ENCODE assay signal across 17 cellular contexts in the genomic region with DNA sequence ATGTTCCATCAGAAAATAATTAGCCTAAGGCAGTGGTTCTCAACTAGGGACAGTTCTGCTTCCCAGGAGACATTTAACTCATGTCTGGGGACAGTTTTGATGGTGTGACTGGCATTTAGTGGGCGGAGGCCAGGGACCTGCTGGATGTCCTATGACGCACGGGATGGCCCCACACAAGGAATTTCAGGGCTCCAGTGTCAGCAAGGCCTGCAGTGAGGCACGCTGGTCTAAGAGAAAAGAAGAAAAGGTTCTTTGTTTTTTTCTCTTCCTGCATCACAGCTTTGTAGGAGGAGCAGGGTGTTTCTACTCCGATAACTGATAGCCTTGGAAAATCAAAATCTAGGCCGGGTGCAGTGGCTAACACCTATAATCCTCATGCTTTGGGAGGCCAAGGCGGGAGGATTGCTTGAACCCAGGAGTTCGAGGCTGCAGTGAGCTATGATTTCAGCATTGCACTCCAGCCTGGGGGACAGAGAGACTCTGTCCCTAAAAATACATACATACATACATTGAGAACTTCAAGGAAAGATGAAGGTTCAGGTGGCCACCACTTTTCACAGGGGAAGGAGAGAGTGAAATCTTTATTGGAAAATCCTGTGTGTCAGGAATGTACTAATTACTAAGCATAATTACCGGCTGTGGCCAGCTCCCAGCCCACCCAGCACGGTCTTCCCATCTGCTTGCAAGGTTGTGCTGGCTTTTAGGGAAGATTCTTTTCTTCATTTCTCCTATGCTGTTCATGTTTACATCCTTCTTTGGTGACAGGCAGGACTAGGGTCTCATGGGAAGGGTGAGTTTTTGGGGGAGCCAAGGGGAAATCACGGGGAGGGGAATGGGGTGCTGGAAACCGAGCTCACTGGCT.
A peak's percentile ranks its signal among the peaks of the same experiment; 100 is the strongest.
DNase-seq lines count a peak whose midpoint lies in the region; ATAC-seq and TF ChIP-seq lines count a peak whose summit lies in the region.
"Had no signal": no experiment of that assay in that cellular context is flagged by ENCODE, and none has a peak within 500 bp of the region (broad histone marks: within the 10 kb centered on the region; RNA-seq: fewer than 3 reads in every experiment).

No MANE protein-coding gene starts in this region.

- no peaks in the 10 kb centered on the region for H3K36me3 ChIP-seq in psoas muscle (ENCODE audit: insufficient read depth in 1 of 2, low read depth in 1 of 2)
- H3K36me3 ChIP-seq: Peyer's patch had no signal

- intact Hi-C loops in psoas muscle (cut with DNase I) = no loop called here

- DNase-seq in ELF-1 (ENCODE audit: low read depth, low spot score) = peak; percentile 30
- peak; percentile 15 for DNase-seq in astrocyte of the hippocampus (ENCODE audit: low read depth, low spot score)
- DNase-seq in kidney tubule cell (ENCODE audit: low spot score) = peak; percentile 36
- DNase-seq in psoas muscle = no peak
- DNase-seq in NCI-H446 treated with DMSO at 0.1 percent for 48 hours (lab: John Stamatoyannopoulos, UW) = no peak
- DNase-seq in activated naive CD8-positive, alpha-beta T cell treated with anti-CD3 and anti-CD28 coated beads, Interleukin-2, amount 50 U/mL, for 24 hours = no peak
- DNase-seq in foreskin keratinocyte = no peak
- DNase-seq: Caco-2, NCI-H1694 treated with DMSO at 0.1 percent for 48 hours, NCI-H510A, Peyer's patch, SHP77 had no signal

- no peaks in the 10 kb centered on the region for H3K4me1 Mint-ChIP-seq in activated naive CD8-positive, alpha-beta T cell treated with anti-CD3 and anti-CD28 coated beads, Interleukin-2, amount 50 U/mL, for 24 hours
- H3K4me1 Mint-ChIP-seq: CD14-positive monocyte had no signal

- TF ChIP-seq CTCF in psoas muscle (IDR thresholded peaks at IDR 0.05) = no peak
- no peak for TF ChIP-seq CTCF in foreskin keratinocyte (conservative IDR thresholded peaks at IDR 0.05)

- WGBS in psoas muscle, 3 donors = 47 to 53% (median 52%) methylated on average over 12 of the region's 12 CpGs

- no peaks in the 10 kb centered on the region for H3K27me3 Mint-ChIP-seq in activated naive CD8-positive, alpha-beta T cell treated with anti-CD3 and anti-CD28 coated beads, Interleukin-2, amount 50 U/mL, for 24 hours

- no peak overlapping the region for H3K4me3 ChIP-seq in psoas muscle
- H3K4me3 ChIP-seq: A549, GM12878, Peyer's patch had no signal

- H3K27ac Mint-ChIP-seq in activated naive CD8-positive, alpha-beta T cell treated with anti-CD3 and anti-CD28 coated beads, Interleukin-2, amount 50 U/mL, for 24 hours = no peak overlapping the region
- H3K27ac Mint-ChIP-seq: CD14-positive monocyte had no signal

- no peak overlapping the region for H3K27ac ChIP-seq in psoas muscle
- no peak overlapping the region for H3K27ac ChIP-seq in foreskin keratinocyte
- H3K27ac ChIP-seq: A549, KMS-11, Peyer's patch had no signal

- H3K9me3 Mint-ChIP-seq in activated naive CD8-positive, alpha-beta T cell treated with anti-CD3 and anti-CD28 coated beads, Interleukin-2, amount 50 U/mL, for 24 hours = no peaks in the 10 kb centered on the region
- H3K9me3 Mint-ChIP-seq: CD14-positive monocyte had no signal

- H3K27me3 ChIP-seq in psoas muscle (ENCODE audit: insufficient read depth in 3 of 3, low read length in 2 of 3) (no peaks in the 10 kb centered on the region), foreskin keratinocyte (no peaks in the 10 kb centered on the region)
- H3K27me3 ChIP-seq: Peyer's patch had no signal

- H3K4me1 ChIP-seq in psoas muscle (no peaks in the 10 kb centered on the region), foreskin keratinocyte (no peaks in the 10 kb centered on the region)
- H3K4me1 ChIP-seq: A549, Caco-2, Peyer's patch had no signal

- H3K4me3 Mint-ChIP-seq in activated naive CD8-positive, alpha-beta T cell treated with anti-CD3 and anti-CD28 coated beads, Interleukin-2, amount 50 U/mL, for 24 hours = no peak overlapping the region
- H3K4me3 Mint-ChIP-seq: CD14-positive monocyte had no signal

- H3K9me3 ChIP-seq in psoas muscle = no peaks in the 10 kb centered on the region
- H3K9me3 ChIP-seq: A549, Caco-2, Peyer's patch had no signal

- no peaks in the 10 kb centered on the region for H3K36me3 Mint-ChIP-seq in activated naive CD8-positive, alpha-beta T cell treated with anti-CD3 and anti-CD28 coated beads, Interleukin-2, amount 50 U/mL, for 24 hours (ENCODE audit: low read depth)
- H3K36me3 Mint-ChIP-seq: CD14-positive monocyte had no signal

- ATAC-seq in psoas muscle (peak in 3 of 4 donors; percentile 56 to 84 (median 73)), GM21447 (IDR thresholded peaks at IDR 0.05; ENCODE audit: unreplicated experiment) (no peak), foreskin keratinocyte (no peak)
- ATAC-seq in activated naive CD8-positive, alpha-beta T cell treated with anti-CD3 and anti-CD28 coated beads, Interleukin-2, amount 50 U/mL, for 24 hours = no peak
- ATAC-seq: A549, GM12878 had no signal

Comparison
In these comparisons a context has a peak if more than half of its experiments do, and no peak if none do; other contexts are left out.
1. DNase-seq: peak in ELF-1 (single experiment), astrocyte of the hippocampus (single experiment) and kidney tubule cell (single experiment); none in psoas muscle (0 of 2), NCI-H446 treated with DMSO at 0.1 percent for 48 hours (single experiment), activated naive CD8-positive, alpha-beta T cell treated with anti-CD3 and anti-CD28 coated beads, Interleukin-2, amount 50 U/mL, for 24 hours (single experiment) and foreskin keratinocyte (0 of 2).
2. ATAC-seq: peak in psoas muscle (3 of 4); none in GM21447 (single experiment), activated naive CD8-positive, alpha-beta T cell treated with anti-CD3 and anti-CD28 coated beads, Interleukin-2, amount 50 U/mL, for 24 hours (single experiment) and foreskin keratinocyte (single experiment).